ENCODE assay signal across 9 cellular contexts in genomic region chr2:207156451-207157161, GRCh38. TPM values are rescaled to one million over a fixed set of nuclear protein-coding genes. Genes with fewer than 3 reads are reported as not detected.
A peak's percentile ranks its signal among the peaks of the same experiment; 100 is the strongest.
DNase-seq lines count a peak whose midpoint lies in the region; ATAC-seq, FAIRE-seq and TF ChIP-seq lines count a peak whose summit lies in the region.
"Had no signal": no experiment of that assay in that cellular context is flagged by ENCODE, and none has a peak within 500 bp of the region (broad histone marks: within the 10 kb centered on the region; RNA-seq: fewer than 3 reads in every experiment).

No MANE protein-coding gene starts in this region.

- peak overlapping the region; percentile 35 for H3K27ac Mint-ChIP-seq in astrocyte (ENCODE audit: unreplicated experiment)
- H3K27ac Mint-ChIP-seq in stimulated activated naive CD8-positive, alpha-beta T cell treated with anti-CD3 and anti-CD28 coated beads, Interleukin-15, Interleukin-2, amounts not matched to agents 100 ng/mL and 50 ng/mL, for 24 hours = peak overlapping the region; percentile 67

- H2AFZ ChIP-seq in astrocyte (ENCODE audit: low read depth, low read length) = no peak overlapping the region

- peaks cover 59% of the 10 kb centered on the region for H3K4me1 ChIP-seq in astrocyte (ENCODE audit: insufficient read depth, low read length)
- H3K4me1 ChIP-seq in tibial artery = peaks cover 0 to 100% (median 81%) of the 10 kb centered on the region in 4 donors

- peaks cover 9% of the 10 kb centered on the region for H3K36me3 Mint-ChIP-seq in activated T-cell treated with anti-CD3 and anti-CD28 coated beads, Interleukin-2, amount 50 U/mL, for 4 hours (ENCODE audit: insufficient read depth)
- peaks cover 5% of the 10 kb centered on the region for H3K36me3 Mint-ChIP-seq in astrocyte (ENCODE audit: low read depth, unreplicated experiment)
- H3K36me3 Mint-ChIP-seq in stimulated activated naive CD8-positive, alpha-beta T cell treated with anti-CD3 and anti-CD28 coated beads, Interleukin-15, Interleukin-2, amounts not matched to agents 100 ng/mL and 50 ng/mL, for 24 hours (ENCODE audit: low read depth) = peaks cover 11% of the 10 kb centered on the region

- H3K27me3 ChIP-seq in astrocyte (ENCODE audit: insufficient read depth, low read length) (no peaks in the 10 kb centered on the region), tibial artery (no peaks in the 10 kb centered on the region)

- H3K79me2 ChIP-seq in astrocyte (ENCODE audit: insufficient read depth, low read length) = peaks cover 100% of the 10 kb centered on the region

- no peak overlapping the region for H3K9ac ChIP-seq in astrocyte (ENCODE audit: low read length)

- no peaks in the 10 kb centered on the region for H3K9me3 ChIP-seq in astrocyte (ENCODE audit: insufficient read depth, low read depth, low read length)
- H3K9me3 ChIP-seq in tibial artery = no peaks in the 10 kb centered on the region

- H3K9me3 Mint-ChIP-seq in activated T-cell treated with anti-CD3 and anti-CD28 coated beads, Interleukin-2, amount 50 U/mL, for 4 hours = no peaks in the 10 kb centered on the region
- no peaks in the 10 kb centered on the region for H3K9me3 Mint-ChIP-seq in astrocyte (ENCODE audit: unreplicated experiment)
- H3K9me3 Mint-ChIP-seq in stimulated activated naive CD8-positive, alpha-beta T cell treated with anti-CD3 and anti-CD28 coated beads, Interleukin-15, Interleukin-2, amounts not matched to agents 100 ng/mL and 50 ng/mL, for 24 hours = no peaks in the 10 kb centered on the region

- peak overlapping the region; percentile 7 for H3K4me3 Mint-ChIP-seq in activated T-cell treated with anti-CD3 and anti-CD28 coated beads, Interleukin-2, amount 50 U/mL, for 4 hours
- peak overlapping the region; percentile 17 for H3K4me3 Mint-ChIP-seq in astrocyte (ENCODE audit: unreplicated experiment)
- H3K4me3 Mint-ChIP-seq in stimulated activated naive CD8-positive, alpha-beta T cell treated with anti-CD3 and anti-CD28 coated beads, Interleukin-15, Interleukin-2, amounts not matched to agents 100 ng/mL and 50 ng/mL, for 24 hours = peak overlapping the region; percentile 20

- no peaks in the 10 kb centered on the region for H3K27me3 Mint-ChIP-seq in activated T-cell treated with anti-CD3 and anti-CD28 coated beads, Interleukin-2, amount 50 U/mL, for 4 hours (ENCODE audit: low read depth)
- no peaks in the 10 kb centered on the region for H3K27me3 Mint-ChIP-seq in astrocyte (ENCODE audit: low read depth, unreplicated experiment)
- H3K27me3 Mint-ChIP-seq in stimulated activated naive CD8-positive, alpha-beta T cell treated with anti-CD3 and anti-CD28 coated beads, Interleukin-15, Interleukin-2, amounts not matched to agents 100 ng/mL and 50 ng/mL, for 24 hours = no peaks in the 10 kb centered on the region

- peak; percentile 66 to 70 for ATAC-seq in activated T-cell treated with anti-CD3 and anti-CD28 coated beads, Interleukin-2, amount 50 U/mL, for 4 hours
- ATAC-seq in HG02981 (IDR thresholded peaks at IDR 0.05; ENCODE audit: unreplicated experiment) = peak; percentile 69

- TF ChIP-seq CTCF in astrocyte (IDR thresholded peaks at IDR 0.05; ENCODE audit: insufficient read depth, low read depth, low read length) = no peak
- no peak for TF ChIP-seq CTCF in tibial artery (IDR thresholded peaks at IDR 0.05)

- no peak overlapping the region for H3K27ac ChIP-seq in astrocyte (ENCODE audit: low read depth, low read length)
- peak overlapping the region in 1 of 2 donors; percentile 100 for H3K27ac ChIP-seq in tibial artery

- H3K36me3 ChIP-seq in astrocyte (ENCODE audit: insufficient read depth, low read length) (peaks cover 4% of the 10 kb centered on the region), tibial artery (no peaks in the 10 kb centered on the region)

- intact Hi-C loops in tibial artery (cut with DNase I; ENCODE audit: low total_unique reads) = no loop called here

- peaks cover 82% of the 10 kb centered on the region for H3K4me1 Mint-ChIP-seq in activated T-cell treated with anti-CD3 and anti-CD28 coated beads, Interleukin-2, amount 50 U/mL, for 4 hours (ENCODE audit: low read depth)
- peaks cover 89% of the 10 kb centered on the region for H3K4me1 Mint-ChIP-seq in astrocyte (ENCODE audit: low read depth, unreplicated experiment)
- peaks cover 88% of the 10 kb centered on the region for H3K4me1 Mint-ChIP-seq in stimulated activated naive CD8-positive, alpha-beta T cell treated with anti-CD3 and anti-CD28 coated beads, Interleukin-15, Interleukin-2, amounts not matched to agents 100 ng/mL and 50 ng/mL, for 24 hours (ENCODE audit: low read depth)

- H4K20me1 ChIP-seq in astrocyte (ENCODE audit: insufficient read depth, low read length) = peaks cover 100% of the 10 kb centered on the region

- H3K4me2 ChIP-seq in astrocyte (ENCODE audit: low read length) = peak overlapping the region; percentile 45

- no peak for DNase-seq in activated T-cell treated with anti-CD3 and anti-CD28 coated beads, Interleukin-2, amount 50 U/mL, for 4 hours
- no peak for DNase-seq in activated T-cell treated with anti-CD3 and anti-CD28 coated beads, Interleukin-2, amount 50 U/mL, for 1 hour
- DNase-seq in astrocyte (ENCODE audit: low read depth) (peak; percentile 37), NCI-H345 treated with DMSO at 0.1 percent for 48 hours (lab: John Stamatoyannopoulos, UW; ENCODE audit: unreplicated experiment) (no peak), tibial artery (no peak), NCI-H128 (lab: John Stamatoyannopoulos, UW; ENCODE audit: unreplicated experiment) (no peak)
- DNase-seq: SHP77 treated with DMSO at 0.1 percent for 48 hours had no signal

- H3K4me3 ChIP-seq in astrocyte (ENCODE audit: insufficient read depth, low read depth, low read length) (no peak overlapping the region), tibial artery (no peak overlapping the region)

- no peak for FAIRE-seq in astrocyte (lab: Jason Lieb, UNC)

RNA-seq across cellular contexts. Expression of gene KLF7, which starts 9.1 kb away (rescaled TPM):
- total RNA-seq in activated T-cell treated with anti-CD3 and anti-CD28 coated beads, Interleukin-2, amount 50 U/mL, for 4 hours = 10 to 100 TPM in 2 of 3 donors, 1 to 10 TPM in 1; 5.9 to 14.3 (median 13.4) TPM
- 76.5 and 81.2 TPM in 2 replicates for total RNA-seq in astrocyte
